ENCODE assay signal across 14 cellular contexts in genomic region chr3:37183976-37184375, GRCh38. TPM values are rescaled to one million over a fixed set of nuclear protein-coding genes. Genes with fewer than 3 reads are reported as not detected.
A peak's percentile ranks its signal among the peaks of the same experiment; 100 is the strongest.
DNase-seq lines count a peak whose midpoint lies in the region; ATAC-seq and TF ChIP-seq lines count a peak whose summit lies in the region.
"Had no signal": no experiment of that assay in that cellular context is flagged by ENCODE, and none has a peak within 500 bp of the region (broad histone marks: within the 10 kb centered on the region; RNA-seq: fewer than 3 reads in every experiment).

No MANE protein-coding gene starts in this region.

- ATAC-seq in left lung = peak; percentile 86
- ATAC-seq in activated naive CD8-positive, alpha-beta T cell treated with anti-CD3 and anti-CD28 coated beads, Interleukin-2, amount 50 U/mL, for 24 hours = no peak
- ATAC-seq: GM12878 had no signal

- peaks cover 16% of the 10 kb centered on the region for H3K36me3 Mint-ChIP-seq in HFFc6 (ENCODE audit: low read depth)
- H3K36me3 Mint-ChIP-seq in activated naive CD8-positive, alpha-beta T cell treated with anti-CD3 and anti-CD28 coated beads, Interleukin-2, amount 50 U/mL, for 24 hours (ENCODE audit: low read depth) = no peaks in the 10 kb centered on the region

- 0 out of 2 replicates have a peak, but pooled peaks cover 4% of the 10 kb centered on the region for H3K79me2 ChIP-seq in Karpas-422 (ENCODE audit: low read length)

- no peak for TF ChIP-seq POLR2A in spleen (IDR thresholded peaks at IDR 0.05)

- no peak for DNase-seq in HFFc6
- peak in 3 of 10 donors; percentile 25 to 57 (median 49) for DNase-seq in dorsolateral prefrontal cortex
- no peak for DNase-seq in left lung
- peak in 37 of 49 donors; percentile 3 to 70 (median 28) for DNase-seq in substantia nigra (lab: John Stamatoyannopoulos, UW)
- DNase-seq in activated naive CD8-positive, alpha-beta T cell treated with anti-CD3 and anti-CD28 coated beads, Interleukin-2, amount 50 U/mL, for 24 hours = no peak
- DNase-seq in spleen = no peak
- no peak for DNase-seq in Karpas-422
- DNase-seq in NCI-H2029 treated with DMSO at 0.1 percent for 48 hours (lab: John Stamatoyannopoulos, UW) = no peak
- DNase-seq: activated T-cell treated with anti-CD3 and anti-CD28 coated beads, Interleukin-2, amount 50 U/mL, for 48 hours; CD4-positive, CD25-positive, alpha-beta regulatory T cell; cortex of kidney; NCI-H1436 treated with DMSO at 0.1 percent for 48 hours had no signal

- no peak overlapping the region for H3K4me2 ChIP-seq in Karpas-422 (ENCODE audit: low read depth, low read length, poor library complexity, severe bottlenecking)
- H3K4me2 ChIP-seq: neural progenitor cell had no signal

- H3K27me3 Mint-ChIP-seq in HFFc6 (ENCODE audit: insufficient read depth) = no peaks in the 10 kb centered on the region
- no peaks in the 10 kb centered on the region for H3K27me3 Mint-ChIP-seq in activated naive CD8-positive, alpha-beta T cell treated with anti-CD3 and anti-CD28 coated beads, Interleukin-2, amount 50 U/mL, for 24 hours
- H3K27me3 Mint-ChIP-seq: CD4-positive, CD25-positive, alpha-beta regulatory T cell had no signal

- peak overlapping the region in 33 of 59 donors; percentile 1 to 50 (median 15) for H3K4me3 ChIP-seq in dorsolateral prefrontal cortex
- H3K4me3 ChIP-seq in left lung = no peak overlapping the region
- H3K4me3 ChIP-seq in spleen = no peak overlapping the region
- no peak overlapping the region for H3K4me3 ChIP-seq in Karpas-422 (ENCODE audit: low read length)
- H3K4me3 ChIP-seq: GM12878, neural progenitor cell had no signal

- H3K4me3 Mint-ChIP-seq in HFFc6 = peak overlapping the region; percentile 65
- no peak overlapping the region for H3K4me3 Mint-ChIP-seq in activated naive CD8-positive, alpha-beta T cell treated with anti-CD3 and anti-CD28 coated beads, Interleukin-2, amount 50 U/mL, for 24 hours
- H3K4me3 Mint-ChIP-seq: CD4-positive, CD25-positive, alpha-beta regulatory T cell; neural progenitor cell had no signal

- peak overlapping the region; percentile 90 for H3K27ac Mint-ChIP-seq in HFFc6
- no peak overlapping the region for H3K27ac Mint-ChIP-seq in activated naive CD8-positive, alpha-beta T cell treated with anti-CD3 and anti-CD28 coated beads, Interleukin-2, amount 50 U/mL, for 24 hours
- H3K27ac Mint-ChIP-seq: CD4-positive, CD25-positive, alpha-beta regulatory T cell; neural progenitor cell had no signal

- peaks cover 7% of the 10 kb centered on the region; the same call in 1 of the 2 replicates for H4K20me1 ChIP-seq in Karpas-422 (ENCODE audit: insufficient read depth, low read depth, low read length)

- no peaks in the 10 kb centered on the region for H3K9me3 Mint-ChIP-seq in HFFc6
- H3K9me3 Mint-ChIP-seq in activated naive CD8-positive, alpha-beta T cell treated with anti-CD3 and anti-CD28 coated beads, Interleukin-2, amount 50 U/mL, for 24 hours = no peaks in the 10 kb centered on the region
- H3K9me3 Mint-ChIP-seq: CD4-positive, CD25-positive, alpha-beta regulatory T cell; neural progenitor cell had no signal

- no peaks in the 10 kb centered on the region for H3K36me3 ChIP-seq in left lung
- H3K36me3 ChIP-seq in spleen = no peaks in the 10 kb centered on the region
- no peaks in the 10 kb centered on the region for H3K36me3 ChIP-seq in Karpas-422 (ENCODE audit: insufficient read depth, low read length)
- H3K36me3 ChIP-seq: neural progenitor cell had no signal

- H3K9me3 ChIP-seq in left lung = no peaks in the 10 kb centered on the region
- no peaks in the 10 kb centered on the region for H3K9me3 ChIP-seq in spleen
- H3K9me3 ChIP-seq in Karpas-422 (ENCODE audit: low read length) = no peaks in the 10 kb centered on the region

- no peak for TF ChIP-seq CTCF in HFFc6 (IDR thresholded peaks at IDR 0.05)
- TF ChIP-seq CTCF in dorsolateral prefrontal cortex (IDR thresholded peaks at IDR 0.05 in 54 of 56, conservative IDR thresholded peaks at IDR 0.05 in 2 of 56; ENCODE audit: low read depth in 1 of 56, partially characterized antibody in 56 of 56) = peak in 7 of 56 donors; percentile 6 to 31 (median 19)
- TF ChIP-seq CTCF in left lung (IDR thresholded peaks at IDR 0.05) = no peak
- no peak for TF ChIP-seq CTCF in spleen (IDR thresholded peaks at IDR 0.05 in 8 of 11, conservative IDR thresholded peaks at IDR 0.05 in 3 of 11)

- H3K4me1 Mint-ChIP-seq in HFFc6 (ENCODE audit: low read depth) = peaks cover 57% of the 10 kb centered on the region
- peaks cover 12% of the 10 kb centered on the region for H3K4me1 Mint-ChIP-seq in activated naive CD8-positive, alpha-beta T cell treated with anti-CD3 and anti-CD28 coated beads, Interleukin-2, amount 50 U/mL, for 24 hours

- no peaks in the 10 kb centered on the region for H3K9me2 ChIP-seq in Karpas-422 (replicated peaks; ENCODE audit: insufficient read depth, low read length)

- H3K27me3 ChIP-seq in dorsolateral prefrontal cortex (no peaks in the 10 kb centered on the region), left lung (no peaks in the 10 kb centered on the region), spleen (replicated peaks in 1 of 7) (no peaks in the 10 kb centered on the region), Karpas-422 (ENCODE audit: low read length) (no peaks in the 10 kb centered on the region)
- H3K27me3 ChIP-seq: neural progenitor cell had no signal

- H3K27ac ChIP-seq in dorsolateral prefrontal cortex (peak overlapping the region; percentile 66 to 99 (median 93)), left lung (peak overlapping the region; percentile 56 to 81), substantia nigra (ENCODE audit: low read depth, low read length, poor library complexity, severe bottlenecking) (peak overlapping the region; percentile 94), spleen (no peak overlapping the region), Karpas-422 (ENCODE audit: low read length) (no peak overlapping the region)
- H3K27ac ChIP-seq: neural progenitor cell had no signal

- intact Hi-C loops in dorsolateral prefrontal cortex (cut with DNase I) = no loop called here
- intact Hi-C loops in left lung (cut with DNase I) = no loop called here
- intact Hi-C loops in spleen (cut with DNase I; ENCODE audit: low total_unique reads) = no loop called here

- WGBS in spleen, 5 donors = 85 to 95% (median 90%) methylated on average over 5 of the region's 5 CpGs

- H3K9ac ChIP-seq in Karpas-422 (ENCODE audit: low read length) = no peak overlapping the region
- H3K9ac ChIP-seq: neural progenitor cell had no signal

- no peak overlapping the region for H2AFZ ChIP-seq in Karpas-422 (ENCODE audit: low read length)
- H2AFZ ChIP-seq: neural progenitor cell had no signal

- H3K4me1 ChIP-seq in left lung (peaks cover 0 to 17% of the 10 kb centered on the region in 2 donors), spleen (peaks cover 0 to 19% (median 2%) of the 10 kb centered on the region in 6 donors), Karpas-422 (ENCODE audit: low read length) (no peaks in the 10 kb centered on the region)
- H3K4me1 ChIP-seq: neural progenitor cell had no signal

RNA-seq across cellular contexts. Expression of gene LRRFIP2, which starts 9.6 kb away (rescaled TPM):
- total RNA-seq in HFFc6 (2021; fragmentation: NEBNext Ultra II Directional; extraction: Animal tissue kit (Norgen Biotek cat#: 25700)) = 100 to 1,000 TPM; 124 to 151 (median 134) TPM
- 100 to 1,000 TPM in 21 of 120 experiments, 10 to 100 TPM in 99; 63.9 to 133 (median 88.6) TPM for total RNA-seq in dorsolateral prefrontal cortex
- total RNA-seq in left lung = 10 to 100 TPM; 52.6 to 60.3 TPM
- 100 to 1,000 TPM in 4 of 7 donors, 10 to 100 TPM in 3; 73.5 to 111 (median 104) TPM for total RNA-seq in spleen
- 10 to 100 TPM; 18.9 to 50.0 (median 30.5) TPM for polyA plus RNA-seq in spleen
- total RNA-seq in Karpas-422 (2014; rRNA removed; shearing (Covaris generic); ENCODE audit: low replicate concordance) = 43.7 and 45.5 TPM in 2 replicates

RNA-seq across cellular contexts. Expression of gene GOLGA4, which starts 59.1 kb away (rescaled TPM):
- total RNA-seq in HFFc6 (2021; fragmentation: NEBNext Ultra II Directional; extraction: Animal tissue kit (Norgen Biotek cat#: 25700)) = 10 to 100 TPM; 74.4 to 88.3 (median 83.0) TPM
- total RNA-seq in dorsolateral prefrontal cortex (100 to 1,000 TPM in 7 of 120 experiments, 10 to 100 TPM in 113; 60.2 to 120 (median 78.5) TPM), left lung (100 to 1,000 TPM in 1 of 2 donors, 10 to 100 TPM in 1; 96.1 to 108 TPM), spleen (100 to 1,000 TPM in 1 of 7 donors, 10 to 100 TPM in 6; 75.7 to 121 (median 87.4) TPM)
- 10 to 100 TPM; 14.3 to 16.5 (median 16.3) TPM for polyA plus RNA-seq in spleen
- 30.9 and 33.7 TPM in 2 replicates for total RNA-seq in Karpas-422 (2014; rRNA removed; shearing (Covaris generic); ENCODE audit: low replicate concordance)

Comparison
In these comparisons a context has a peak if more than half of its experiments do, and no peak if none do; other contexts are left out.
1. DNase-seq: peak in substantia nigra (37 of 49); none in HFFc6 (single experiment), left lung (0 of 2), activated naive CD8-positive, alpha-beta T cell treated with anti-CD3 and anti-CD28 coated beads, Interleukin-2, amount 50 U/mL, for 24 hours (single experiment), spleen (single experiment), Karpas-422 (single experiment) and NCI-H2029 treated with DMSO at 0.1 percent for 48 hours (single experiment).
2. H3K27ac ChIP-seq: peak in dorsolateral prefrontal cortex (59 of 59), left lung (2 of 2) and substantia nigra (single experiment); none in spleen (0 of 8) and Karpas-422 (single experiment).
3. H3K4me3 ChIP-seq: peak in dorsolateral prefrontal cortex (33 of 59); none in left lung (0 of 2), spleen (0 of 8) and Karpas-422 (single experiment).